ENCODE assay signal across 8 cellular contexts in the genomic region with DNA sequence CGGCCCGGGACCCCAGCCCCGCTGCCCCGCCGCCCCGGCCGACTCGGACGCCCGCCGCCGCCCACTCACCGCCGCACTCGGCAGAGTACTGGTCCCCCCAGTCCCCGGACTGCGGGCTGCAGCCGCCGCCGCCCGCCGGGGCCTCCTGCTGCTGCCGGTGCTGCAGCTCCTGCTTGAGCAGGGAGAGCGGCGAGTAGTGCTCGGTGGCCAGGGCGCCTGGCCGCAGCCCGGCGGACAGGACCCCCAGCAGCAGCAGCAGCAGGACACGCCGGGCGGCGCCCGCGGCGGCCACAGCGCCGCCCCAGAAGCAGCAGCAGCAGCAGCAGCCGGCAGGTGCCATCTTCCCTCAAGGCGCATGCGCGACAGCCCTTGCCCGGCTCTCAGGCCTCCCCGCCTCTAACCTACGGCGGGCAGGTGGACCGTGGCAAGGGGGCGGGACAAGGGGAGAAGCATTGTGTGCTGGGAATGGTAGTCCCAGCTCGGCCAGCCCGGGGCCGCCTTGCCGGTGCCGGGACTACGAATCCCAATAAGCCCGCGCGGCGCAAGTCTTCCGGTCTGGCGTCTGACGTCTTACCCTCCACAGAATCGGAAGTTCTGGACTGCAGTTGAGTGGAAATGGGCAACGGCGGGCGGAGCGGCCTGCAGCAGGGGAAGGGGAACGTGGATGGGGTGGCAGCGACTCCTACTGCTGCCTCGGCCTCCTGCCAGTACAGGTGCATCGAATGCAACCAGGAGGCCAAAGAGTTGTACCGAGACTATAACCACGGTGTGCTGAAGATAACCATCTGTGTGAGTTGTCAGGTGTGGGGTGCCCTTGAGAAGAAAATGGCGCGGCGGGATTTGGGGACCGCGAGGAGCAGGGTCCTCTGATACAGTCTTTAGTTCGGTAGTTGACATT. TPM values are rescaled to one million over a fixed set of nuclear protein-coding genes. Genes with fewer than 3 reads are reported as not detected.
DNase-seq lines count a peak whose midpoint lies in the region; ATAC-seq and TF ChIP-seq lines count a peak whose summit lies in the region.

Gene ARV1, plus strand, starts transcription at position 604 of the 898 bp plus-strand sequence. Its CDS starts 12 bp downstream, at position 616.
A gene with protein sequence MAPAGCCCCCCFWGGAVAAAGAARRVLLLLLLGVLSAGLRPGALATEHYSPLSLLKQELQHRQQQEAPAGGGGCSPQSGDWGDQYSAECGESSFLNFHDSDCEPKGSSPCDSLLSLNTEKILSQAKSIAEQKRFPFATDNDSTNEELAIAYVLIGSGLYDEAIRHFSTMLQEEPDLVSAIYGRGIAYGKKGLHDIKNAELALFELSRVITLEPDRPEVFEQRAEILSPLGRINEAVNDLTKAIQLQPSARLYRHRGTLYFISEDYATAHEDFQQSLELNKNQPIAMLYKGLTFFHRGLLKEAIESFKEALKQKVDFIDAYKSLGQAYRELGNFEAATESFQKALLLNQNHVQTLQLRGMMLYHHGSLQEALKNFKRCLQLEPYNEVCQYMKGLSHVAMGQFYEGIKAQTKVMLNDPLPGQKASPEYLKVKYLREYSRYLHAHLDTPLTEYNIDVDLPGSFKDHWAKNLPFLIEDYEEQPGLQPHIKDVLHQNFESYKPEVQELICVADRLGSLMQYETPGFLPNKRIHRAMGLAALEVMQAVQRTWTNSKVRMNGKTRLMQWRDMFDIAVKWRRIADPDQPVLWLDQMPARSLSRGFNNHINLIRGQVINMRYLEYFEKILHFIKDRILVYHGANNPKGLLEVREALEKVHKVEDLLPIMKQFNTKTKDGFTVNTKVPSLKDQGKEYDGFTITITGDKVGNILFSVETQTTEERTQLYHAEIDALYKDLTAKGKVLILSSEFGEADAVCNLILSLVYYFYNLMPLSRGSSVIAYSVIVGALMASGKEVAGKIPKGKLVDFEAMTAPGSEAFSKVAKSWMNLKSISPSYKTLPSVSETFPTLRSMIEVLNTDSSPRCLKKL (minus strand): TSS at position 371 of the 898 bp plus-strand sequence. CDS start 31 bp downstream, at position 340.

- DNase-seq in AG10803 (ENCODE audit: low read depth), result peak; percentile 97
- DNase-seq in NCI-H345 (lab: John Stamatoyannopoulos, UW), result peak; percentile 99
- peak; percentile 93 for DNase-seq in activated B cell treated with CpG ODN at 0.5 μM for 24 hours
- peak; percentile 83 to 100 (median 98) for DNase-seq in caudate nucleus (lab: John Stamatoyannopoulos, UW)
- peak; percentile 100 for DNase-seq in iPS-NIHi7 (ENCODE audit: extremely low spot score)
- peak; percentile 96 for DNase-seq in smooth muscle cell of the brain vasculature (ENCODE audit: low read depth, low spot score)

- ATAC-seq in GM19023 (IDR thresholded peaks at IDR 0.05; ENCODE audit: unreplicated experiment) (peak; percentile 95), HG03280 (IDR thresholded peaks at IDR 0.05; ENCODE audit: unreplicated experiment) (peak; percentile 95), activated B cell treated with CpG ODN at 0.5 μM for 24 hours (ENCODE audit: low read depth) (peak; percentile 95)

- CTCF ChIA-PET in activated B cell treated with CpG ODN at 0.5 μM for 24 hours (lab: Charles Lee), result interaction anchor here (0.7 to 2.1 kb wide), 6 partner anchors 21 to 232 kb away, joined by 3 to 13 read pairs (median 4); no protein-coding TSS in a partner anchor

- POLR2A ChIA-PET in activated B cell treated with CpG ODN at 0.5 μM for 24 hours (lab: Charles Lee), result interaction anchor here (0.9 to 3.0 kb wide), 10 partner anchors 8 to 1707 kb away, joined by 3 to 21 read pairs (median 4); partner anchors contain the start of genes EXOC8, FAM89A and SPRTN

- peak within 1 kb of the TSS; percentile 96 for H3K4me3 ChIP-seq in AG10803 (ENCODE audit: low read length)

- H3K36me3 Mint-ChIP-seq in activated B cell treated with CpG ODN at 0.5 μM for 24 hours (ENCODE audit: low read depth), result peaks cover 27% of the 10 kb centered on the region

- H3K27me3 Mint-ChIP-seq in activated B cell treated with CpG ODN at 0.5 μM for 24 hours, result no peaks in the 10 kb centered on the region

- H3K27ac Mint-ChIP-seq in activated B cell treated with CpG ODN at 0.5 μM for 24 hours, result peak within 1 kb of the TSS; percentile 99

- H3K4me1 Mint-ChIP-seq in activated B cell treated with CpG ODN at 0.5 μM for 24 hours, result peaks cover 29% of the 10 kb centered on the region

- no peak for TF ChIP-seq CTCF in AG10803 (conservative IDR thresholded peaks at IDR 0.05; ENCODE audit: low read length)
- no peak for TF ChIP-seq CTCF in activated B cell treated with CpG ODN at 0.5 μM for 24 hours (IDR thresholded peaks at IDR 0.05)

- H3K27ac ChIP-seq in caudate nucleus (ENCODE audit: low read depth, low read length), result peak within 1 kb of the TSS; percentile 24

- peak within 1 kb of the TSS; percentile 96 for H3K4me3 Mint-ChIP-seq in activated B cell treated with CpG ODN at 0.5 μM for 24 hours

- intact Hi-C loops in activated B cell treated with CpG ODN at 0.5 μM for 24 hours (cut with micrococcal nuclease), result loop anchor here (1.0 to 5.0 kb wide), 15 partner anchors 21 to 1496 kb away; partner anchors contain the start of genes ABCB10, C1orf198, COG2 and EXOC8

- H3K9me3 Mint-ChIP-seq in activated B cell treated with CpG ODN at 0.5 μM for 24 hours, result no peaks in the 10 kb centered on the region

RNA-seq across cellular contexts. Expression of gene ARV1, which starts in this region (rescaled TPM):
- total RNA-seq in activated B cell treated with CpG ODN at 0.5 μM for 24 hours, result 13.1 and 13.7 TPM in 2 replicates

RNA-seq across cellular contexts. Expression of the second gene that starts in this region (rescaled TPM):
- total RNA-seq in activated B cell treated with CpG ODN at 0.5 μM for 24 hours, result 30.9 and 35.4 TPM in 2 replicates

Comparison
In these comparisons a context has a peak if more than half of its experiments do, and no peak if none do; other contexts are left out.
1. Peak in every context shown above with its lines: DNase-seq, ATAC-seq, H3K4me3 ChIP-seq and H3K27ac ChIP-seq.